In genomic region chr11:116618461-116618860, GRCh38 we compare ENCODE assay signal across 20 cellular contexts.
A peak's percentile ranks its signal among the peaks of the same experiment; 100 is the strongest.
DNase-seq lines count a peak whose midpoint lies in the region; ATAC-seq and TF ChIP-seq lines count a peak whose summit lies in the region.
"Had no signal": no experiment of that assay in that cellular context is flagged by ENCODE, and none has a peak within 500 bp of the region (broad histone marks: within the 10 kb centered on the region; RNA-seq: fewer than 3 reads in every experiment).

No MANE protein-coding gene starts in this region.

- no peak overlapping the region for H3K27ac Mint-ChIP-seq in activated CD8-positive, alpha-beta memory T cell treated with anti-CD3 and anti-CD28 coated beads, Interleukin-2, amount 10 ng/mL, durations not matched to agents 7 days and 5 days
- no peak overlapping the region for H3K27ac Mint-ChIP-seq in naive thymus-derived CD8-positive, alpha-beta T cell
- H3K27ac Mint-ChIP-seq: CD4-positive, alpha-beta T cell; GM23338; HFFc6 had no signal

- H3K27me3 Mint-ChIP-seq in activated CD8-positive, alpha-beta memory T cell treated with anti-CD3 and anti-CD28 coated beads, Interleukin-2, amount 10 ng/mL, durations not matched to agents 7 days and 5 days = peaks cover 23% of the 10 kb centered on the region
- peaks cover 6 to 25% (median 11%) of the 10 kb centered on the region in 5 donors for H3K27me3 Mint-ChIP-seq in naive thymus-derived CD8-positive, alpha-beta T cell

- H3K9me3 Mint-ChIP-seq in activated CD8-positive, alpha-beta memory T cell treated with anti-CD3 and anti-CD28 coated beads, Interleukin-2, amount 10 ng/mL, durations not matched to agents 7 days and 5 days (ENCODE audit: low read depth) = no peaks in the 10 kb centered on the region
- peaks cover 0 to 3% (median 0%) of the 10 kb centered on the region in 9 donors for H3K9me3 Mint-ChIP-seq in naive thymus-derived CD8-positive, alpha-beta T cell
- H3K9me3 Mint-ChIP-seq: CD4-positive, alpha-beta T cell; GM23338; HFFc6 had no signal

- H3K27ac ChIP-seq in coronary artery = no peak overlapping the region
- H3K27ac ChIP-seq: 22Rv1, A549, C4-2B had no signal

- no peak for TF ChIP-seq CTCF in coronary artery (IDR thresholded peaks at IDR 0.05)

- H3K36me3 Mint-ChIP-seq in activated CD8-positive, alpha-beta memory T cell treated with anti-CD3 and anti-CD28 coated beads, Interleukin-2, amount 10 ng/mL, durations not matched to agents 7 days and 5 days = no peaks in the 10 kb centered on the region
- no peaks in the 10 kb centered on the region for H3K36me3 Mint-ChIP-seq in naive thymus-derived CD8-positive, alpha-beta T cell

- POLR2A ChIA-PET in naive thymus-derived CD8-positive, alpha-beta T cell (lab: Charles Lee) = no interaction called here

- no peak for ATAC-seq in activated CD8-positive, alpha-beta memory T cell treated with anti-CD3 and anti-CD28 coated beads, Interleukin-2, amount 10 ng/mL, durations not matched to agents 7 days and 5 days
- ATAC-seq in left lobe of liver (no peak), HG03045 (IDR thresholded peaks at IDR 0.05; ENCODE audit: unreplicated experiment) (no peak), GM18519 (IDR thresholded peaks at IDR 0.05; ENCODE audit: low FRiP score, unreplicated experiment) (no peak)
- no peak for ATAC-seq in naive thymus-derived CD8-positive, alpha-beta T cell
- ATAC-seq: A549, GM23338, HepG2 had no signal

- H3K4me3 Mint-ChIP-seq in activated CD8-positive, alpha-beta memory T cell treated with anti-CD3 and anti-CD28 coated beads, Interleukin-2, amount 10 ng/mL, durations not matched to agents 7 days and 5 days = no peak overlapping the region
- no peak overlapping the region for H3K4me3 Mint-ChIP-seq in naive thymus-derived CD8-positive, alpha-beta T cell
- H3K4me3 Mint-ChIP-seq: CD4-positive, alpha-beta T cell; GM23338; HFFc6 had no signal

- CTCF ChIA-PET in activated CD8-positive, alpha-beta memory T cell treated with anti-CD3 and anti-CD28 coated beads, Interleukin-2, amount 10 ng/mL, durations not matched to agents 7 days and 5 days (lab: Charles Lee) = no interaction called here

- no peaks in the 10 kb centered on the region for H3K4me1 Mint-ChIP-seq in activated CD8-positive, alpha-beta memory T cell treated with anti-CD3 and anti-CD28 coated beads, Interleukin-2, amount 10 ng/mL, durations not matched to agents 7 days and 5 days
- no peaks in the 10 kb centered on the region for H3K4me1 Mint-ChIP-seq in naive thymus-derived CD8-positive, alpha-beta T cell
- H3K4me1 Mint-ChIP-seq: GM23338 had no signal

- DNase-seq in activated CD8-positive, alpha-beta memory T cell treated with anti-CD3 and anti-CD28 coated beads for 24 hours = peak; percentile 32
- no peak for DNase-seq in activated CD8-positive, alpha-beta memory T cell treated with anti-CD3 and anti-CD28 coated beads, Interleukin-2, amount 10 ng/mL, durations not matched to agents 7 days and 5 days
- DNase-seq in coronary artery (ENCODE audit: low spot score) (peak; percentile 35), left lobe of liver (ENCODE audit: low spot score) (peak; percentile 15)
- DNase-seq in naive thymus-derived CD8-positive, alpha-beta T cell = no peak
- DNase-seq: AML-193; Caco-2; CD4-positive, alpha-beta T cell; DMS153; DMS79; GDM1; HCEC 1CT; HFFc6 had no signal

- no peak overlapping the region for H3K4me3 ChIP-seq in coronary artery
- H3K4me3 ChIP-seq: A549, GM23338 had no signal

Comparison
In these comparisons a context has a peak if more than half of its experiments do, and no peak if none do; other contexts are left out.
1. DNase-seq: peak in activated CD8-positive, alpha-beta memory T cell treated with anti-CD3 and anti-CD28 coated beads for 24 hours (single experiment), coronary artery (single experiment) and left lobe of liver (single experiment); none in activated CD8-positive, alpha-beta memory T cell treated with anti-CD3 and anti-CD28 coated beads, Interleukin-2, amount 10 ng/mL, durations not matched to agents 7 days and 5 days (single experiment) and naive thymus-derived CD8-positive, alpha-beta T cell (0 of 10).